ENCODE assay signal across 1 cellular context in genomic region chr21:36164427-36164784, GRCh38.
TF ChIP-seq lines count a peak whose summit lies in the region.

No MANE protein-coding gene starts in this region.

TF ChIP-seq in A549, 52 proteins besides CTCF, POLR2A, EP300 and RAD21 (continued from another document):
- no peak for TF ChIP-seq BCL3 (IDR thresholded peaks at IDR 0.05)
